Comparison of ENCODE assay signal across 24 cellular contexts in the genomic region with DNA sequence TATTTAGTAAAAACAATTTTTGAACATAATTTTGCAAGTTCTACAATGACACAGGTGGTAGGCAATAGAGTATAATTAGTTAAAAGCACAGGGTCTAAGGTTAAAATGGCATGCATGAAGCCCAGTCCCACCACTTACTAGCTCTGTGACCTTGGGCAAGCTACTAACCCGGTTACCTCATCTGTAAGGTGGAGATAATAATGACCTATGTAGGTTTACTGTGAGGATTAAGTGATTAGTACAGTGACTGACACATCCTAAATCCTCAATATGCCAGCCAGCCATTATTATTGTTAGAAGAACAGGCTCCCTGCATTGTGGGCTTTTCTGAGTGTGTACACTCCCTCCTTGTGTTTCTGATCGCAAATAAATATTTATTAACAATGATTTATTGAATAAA.
"Had no signal": no experiment of that assay in that cellular context is flagged by ENCODE, and none has a peak within 500 bp of the region (broad histone marks: within the 10 kb centered on the region; RNA-seq: fewer than 3 reads in every experiment).

No MANE protein-coding gene starts in this region.

- H3K9me3 ChIP-seq: breast epithelium, colonic mucosa, Peyer's patch, SJCRH30, SK-N-SH had no signal

- ATAC-seq: activated CD4-positive, CD25-positive, alpha-beta regulatory T cell treated with anti-CD3 and anti-CD28 coated beads, Interleukin-2, amount 50 U/mL, for 24 hours; activated CD8-positive, alpha-beta T cell treated with anti-CD3 and anti-CD28 coated beads for 36 hours had no signal

- H3K4me3 ChIP-seq: breast epithelium, colonic mucosa, Peyer's patch, SJCRH30 had no signal

- H3K27me3 ChIP-seq: breast epithelium, colonic mucosa, Peyer's patch, SJCRH30 had no signal

- H3K36me3 ChIP-seq: breast epithelium, colonic mucosa, Peyer's patch, SJCRH30 had no signal

- H3K27ac ChIP-seq: breast epithelium, colonic mucosa, Peyer's patch, RWPE1, SJCRH30 had no signal

- DNase-seq: activated CD4-positive, alpha-beta T cell treated with anti-CD3 and anti-CD28 coated beads for 4 hours; activated CD8-positive, alpha-beta memory T cell treated with anti-CD3 and anti-CD28 coated beads, Interleukin-2, amount 50 U/mL, for 48 hours; activated CD8-positive, alpha-beta T cell treated with anti-CD3 and anti-CD28 coated beads for 36 hours; activated effector memory CD4-positive, alpha-beta T cell treated with Interleukin-2 at 50 U/mL for 16 hours; activated naive CD4-positive, alpha-beta T cell; activated T-cell treated with anti-CD3 and anti-CD28 coated beads, Interleukin-2, amount 50 U/mL, for 1 hour; aorta; caudate nucleus; colonic mucosa; NCI-H1092; NCI-H1417; NCI-H1930; NCI-H2171 treated with DMSO at 0.1 percent for 48 hours; NCI-H226; NCI-H748 treated with DMSO at 0.1 percent for 48 hours; OCI-M1; Peyer's patch; Right ventricle myocardium superior; SJCRH30; SK-N-SH; T-helper 1 cell had no signal
